1 cellular context compared by ENCODE assay signal in genomic region chr1:8198522-8198921, GRCh38.
TF ChIP-seq lines count a peak whose summit lies in the region.

No MANE protein-coding gene starts in this region.

TF ChIP-seq in SK-N-SH, 30 proteins besides CTCF, POLR2A, EP300 and RAD21 (continued from another document):
- TF ChIP-seq REST (IDR thresholded peaks at IDR 0.05; ENCODE audit: low read depth, low read length): no peak
- no peak for TF ChIP-seq USF2 (IDR thresholded peaks at IDR 0.05; ENCODE audit: borderline replicate concordance, low read depth, low read length)
- no peak for TF ChIP-seq SMC3 (IDR thresholded peaks at IDR 0.05; ENCODE audit: low read depth, low read length)
- no peak for TF ChIP-seq ELF1 (IDR thresholded peaks at IDR 0.05)
- no peak for TF ChIP-seq RCOR1 (IDR thresholded peaks at IDR 0.05; ENCODE audit: low read length)
- no peak for TF ChIP-seq POLR2AphosphoS5 (IDR thresholded peaks at IDR 0.05; ENCODE audit: low read depth, low read length)
- TF ChIP-seq TEAD4 (IDR thresholded peaks at IDR 0.05; ENCODE audit: borderline replicate concordance, insufficient read depth): no peak
- TF ChIP-seq RFX5 (IDR thresholded peaks at IDR 0.05; ENCODE audit: low read length): no peak
- TF ChIP-seq JUND (IDR thresholded peaks at IDR 0.05): no peak
- no peak for TF ChIP-seq FOSL2 (IDR thresholded peaks at IDR 0.05; ENCODE audit: borderline replicate concordance, low read depth)
- no peak for TF ChIP-seq FOXJ3 (CRISPR knock-in tag; IDR thresholded peaks at IDR 0.05)
